Comparison of ENCODE assay signal across 33 cellular contexts in the genomic region with DNA sequence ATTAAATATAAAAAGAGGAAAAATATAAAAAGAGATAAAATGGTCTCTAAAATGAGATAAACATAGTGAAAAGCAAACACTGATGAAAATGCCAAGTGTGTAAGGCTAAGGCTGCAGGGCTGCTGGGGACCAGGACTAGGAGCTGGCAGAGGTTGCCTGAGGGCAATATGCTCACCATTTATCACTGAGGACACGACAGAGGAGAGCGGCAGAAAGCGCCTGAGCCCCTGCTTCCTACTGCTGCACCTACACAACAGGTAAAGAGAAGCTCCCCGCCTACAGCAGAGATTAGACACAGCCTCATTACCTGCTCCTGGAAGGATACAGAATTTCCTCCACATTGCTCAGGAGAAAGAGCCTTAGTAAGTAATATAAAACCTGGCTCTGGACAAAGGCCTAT.
"Had no signal": no experiment of that assay in that cellular context is flagged by ENCODE, and none has a peak within 500 bp of the region (broad histone marks: within the 10 kb centered on the region; RNA-seq: fewer than 3 reads in every experiment).

No MANE protein-coding gene starts in this region.

- H3K27ac ChIP-seq: adrenal gland, body of pancreas, esophagus muscularis mucosa, foreskin keratinocyte, gastrocnemius medialis, heart left ventricle, WERI-Rb-1 had no signal

- H3K36me3 ChIP-seq: adrenal gland, esophagus muscularis mucosa, gastrocnemius medialis, heart left ventricle, WERI-Rb-1 had no signal

- H3K9me3 ChIP-seq: adrenal gland, body of pancreas, gastrocnemius medialis had no signal

- H3K4me3 ChIP-seq: adrenal gland, body of pancreas, esophagus muscularis mucosa, gastrocnemius medialis, heart left ventricle had no signal

- H3K4me1 ChIP-seq: adrenal gland, body of pancreas, esophagus muscularis mucosa, foreskin keratinocyte had no signal

- FAIRE-seq: colon had no signal

- DNase-seq: activated CD4-positive, alpha-beta memory T cell treated with anti-CD3 and anti-CD28 coated beads for 36 hours; activated CD4-positive, alpha-beta T cell treated with anti-CD3 and anti-CD28 coated beads for 36 hours; activated CD4-positive, alpha-beta T cell treated with anti-CD3 and anti-CD28 coated beads, Interleukin-2, amount 10 ng/mL, durations not matched to agents 24 days and 14 days; activated CD4-positive, CD25-positive, alpha-beta regulatory T cell; activated CD4-positive, CD25-positive, alpha-beta regulatory T cell treated with anti-CD3 and anti-CD28 coated beads, Interleukin-2, amount 50 U/mL, for 72 hours; activated CD8-positive, alpha-beta memory T cell treated with anti-CD3 and anti-CD28 coated beads, Interleukin-2, amount 10 ng/mL, durations not matched to agents 7 days and 5 days; activated CD8-positive, alpha-beta memory T cell treated with anti-CD3 and anti-CD28 coated beads, Interleukin-2, amount 50 U/mL, for 4 hours; activated CD8-positive, alpha-beta T cell treated with anti-CD3 and anti-CD28 coated beads, Interleukin-2, amount 10 ng/mL, durations not matched to agents 7 days and 5 days; activated effector memory CD4-positive, alpha-beta T cell treated with anti-CD3 and anti-CD28 coated beads, Interleukin-2, amount 50 U/mL, for 16 hours; activated naive CD4-positive, alpha-beta T cell treated with anti-CD3 and anti-CD28 coated beads for 36 hours; activated naive CD8-positive, alpha-beta T cell treated with anti-CD3 and anti-CD28 coated beads for 36 hours; activated naive CD8-positive, alpha-beta T cell treated with anti-CD3 and anti-CD28 coated beads, Interleukin-2, amount 50 U/mL, for 24 hours; activated T-cell treated with anti-CD3 and anti-CD28 coated beads, Interleukin-2, amount 50 U/mL, for 1 hour; activated T-cell treated with anti-CD3 and anti-CD28 coated beads, Interleukin-2, amount 50 U/mL, for 48 hours; adrenal gland; amygdala; aorta; caudate nucleus; cortex of kidney; dermis blood vessel endothelial cell; effector CD4-positive, alpha-beta T cell; effector memory CD8-positive, alpha-beta T cell; erythroblast; foreskin keratinocyte; gastrocnemius medialis; glutamatergic neuron; heart left ventricle; T-helper 17 cell; T1000; WERI-Rb-1 had no signal

- H3K27me3 ChIP-seq: adrenal gland, body of pancreas, esophagus muscularis mucosa, foreskin keratinocyte, gastrocnemius medialis, heart left ventricle had no signal
